ENCODE assay signal across 8 cellular contexts in the genomic region with DNA sequence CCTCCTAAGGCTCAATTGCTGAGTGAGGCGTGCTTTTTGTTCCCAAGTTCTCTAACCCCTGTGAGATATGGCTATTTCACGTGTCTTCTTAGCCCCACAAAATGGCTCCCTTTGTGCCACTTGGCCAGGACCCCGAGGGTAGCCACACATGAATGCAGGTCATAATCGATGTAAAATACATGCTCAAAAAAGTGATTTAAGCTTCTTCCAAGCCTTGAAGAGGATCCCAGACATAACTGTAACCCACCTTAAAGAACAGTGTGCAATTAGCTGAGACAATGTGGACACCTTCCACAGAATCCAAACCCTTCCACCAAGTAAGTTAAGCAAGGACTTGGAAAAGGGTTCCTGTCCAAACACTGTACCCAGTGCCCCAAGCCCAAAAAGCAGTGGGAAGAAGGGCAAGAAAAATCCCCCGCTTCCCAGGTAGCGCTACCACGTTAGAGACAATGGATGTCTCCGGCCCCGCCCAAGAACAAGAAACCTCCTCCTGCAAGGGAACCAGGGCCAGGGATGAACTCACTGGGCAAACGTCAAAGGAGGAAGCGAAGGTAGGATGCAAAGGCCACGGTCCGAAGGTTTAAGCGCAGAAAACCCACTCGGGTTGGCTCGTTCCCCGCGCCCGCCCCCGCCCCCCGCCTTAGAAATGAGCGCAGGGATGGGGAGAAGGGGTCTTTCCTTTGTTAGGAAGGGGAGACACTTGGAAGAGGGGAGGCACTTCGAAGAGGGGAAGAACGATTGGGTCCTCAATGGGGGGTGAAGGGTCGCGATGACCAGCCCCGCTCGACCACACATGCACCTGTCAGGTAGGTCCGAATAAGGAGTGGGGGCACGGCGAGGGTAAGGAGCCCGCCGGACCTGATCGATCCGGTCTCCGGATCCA. TPM values are rescaled to one million over a fixed set of nuclear protein-coding genes. Genes with fewer than 3 reads are reported as not detected.
DNase-seq lines count a peak whose midpoint lies in the region; ATAC-seq and TF ChIP-seq lines count a peak whose summit lies in the region.

No MANE protein-coding gene starts in this region.

- CTCF ChIA-PET in activated CD4-positive, alpha-beta T cell treated with anti-CD3 and anti-CD28 coated beads for 36 hours (lab: Charles Lee), result interaction anchor here (2.0 kb wide), 1 partner anchor 39 kb away, joined by 7 read pairs; no protein-coding TSS in a partner anchor

- intact Hi-C loops in activated CD4-positive, alpha-beta T cell treated with anti-CD3 and anti-CD28 coated beads for 36 hours (cut with DNase I, micrococcal nuclease), result loop anchor here (5.0 kb wide), 2 partner anchors 41 to 304 kb away; partner anchors contain the start of gene TMEM94 (in 1 of the 2)
- intact Hi-C loops in tibial artery (cut with DNase I; ENCODE audit: low total_unique reads), result no loop called here

- H3K27me3 Mint-ChIP-seq in activated CD4-positive, alpha-beta T cell treated with anti-CD3 and anti-CD28 coated beads for 36 hours, result no peaks in the 10 kb centered on the region
- no peaks in the 10 kb centered on the region for H3K27me3 Mint-ChIP-seq in central memory CD8-positive, alpha-beta T cell
- no peaks in the 10 kb centered on the region for H3K27me3 Mint-ChIP-seq in memory B cell

- H3K27ac ChIP-seq in tibial artery, result no peak overlapping the region

- no peak for ATAC-seq in activated CD4-positive, alpha-beta T cell treated with anti-CD3 and anti-CD28 coated beads for 36 hours
- ATAC-seq in central memory CD8-positive, alpha-beta T cell (replicated peaks; ENCODE audit: extremely low read depth, poor library complexity, severe bottlenecking), result no peak
- ATAC-seq in memory B cell (ENCODE audit: low read depth) (no peak), HG03175 (IDR thresholded peaks at IDR 0.05; ENCODE audit: unreplicated experiment) (no peak)

- DNase-seq in activated CD4-positive, alpha-beta T cell treated with anti-CD3 and anti-CD28 coated beads for 36 hours, result peak; percentile 50
- no peak for DNase-seq in activated CD4-positive, alpha-beta T cell treated with anti-CD3 and anti-CD28 coated beads, Interleukin-2, amount 50 U/mL, for 4 hours
- DNase-seq in LoVo (ENCODE audit: low spot score) (peak; percentile 59), SK-N-DZ (ENCODE audit: low spot score) (peak; percentile 52), memory B cell (ENCODE audit: low spot score in 2 of 2) (no peak), tibial artery (peak in 1 of 2 donors; percentile 55)
- no peak for DNase-seq in central memory CD8-positive, alpha-beta T cell (ENCODE audit: low spot score in 2 of 2)

- peak overlapping the region; percentile 66 to 88 for H3K4me3 ChIP-seq in tibial artery

- H3K27ac Mint-ChIP-seq in activated CD4-positive, alpha-beta T cell treated with anti-CD3 and anti-CD28 coated beads for 36 hours, result peak overlapping the region; percentile 89
- peak overlapping the region; percentile 65 for H3K27ac Mint-ChIP-seq in central memory CD8-positive, alpha-beta T cell (ENCODE audit: low read depth)
- H3K27ac Mint-ChIP-seq in memory B cell, result peak overlapping the region; percentile 89

- peaks cover 23% of the 10 kb centered on the region for H3K36me3 Mint-ChIP-seq in activated CD4-positive, alpha-beta T cell treated with anti-CD3 and anti-CD28 coated beads for 36 hours (ENCODE audit: low read depth)
- H3K36me3 Mint-ChIP-seq in central memory CD8-positive, alpha-beta T cell (ENCODE audit: insufficient read depth), result peaks cover 22% of the 10 kb centered on the region
- peaks cover 6% of the 10 kb centered on the region for H3K36me3 Mint-ChIP-seq in memory B cell

- peaks cover 0 to 14% (median 12%) of the 10 kb centered on the region in 4 donors for H3K4me1 ChIP-seq in tibial artery

- POLR2A ChIA-PET in activated CD4-positive, alpha-beta T cell treated with anti-CD3 and anti-CD28 coated beads for 36 hours (lab: Charles Lee), result interaction anchor here (0.6 kb wide), 1 partner anchor 56 kb away, joined by 3 read pairs; no protein-coding TSS in a partner anchor

- H3K36me3 ChIP-seq in tibial artery, result peaks cover 0 to 4% (median 0%) of the 10 kb centered on the region in 3 donors

- no peaks in the 10 kb centered on the region for H3K9me3 ChIP-seq in tibial artery

- no peak for TF ChIP-seq CTCF in tibial artery (IDR thresholded peaks at IDR 0.05)

- H3K4me1 Mint-ChIP-seq in activated CD4-positive, alpha-beta T cell treated with anti-CD3 and anti-CD28 coated beads for 36 hours, result peaks cover 36% of the 10 kb centered on the region
- H3K4me1 Mint-ChIP-seq in central memory CD8-positive, alpha-beta T cell, result peaks cover 39% of the 10 kb centered on the region
- peaks cover 26% of the 10 kb centered on the region for H3K4me1 Mint-ChIP-seq in memory B cell

- peaks cover 0 to 4% of the 10 kb centered on the region in 2 donors for H3K27me3 ChIP-seq in tibial artery

- peak overlapping the region; percentile 96 for H3K4me3 Mint-ChIP-seq in activated CD4-positive, alpha-beta T cell treated with anti-CD3 and anti-CD28 coated beads for 36 hours
- H3K4me3 Mint-ChIP-seq in central memory CD8-positive, alpha-beta T cell, result peak overlapping the region; percentile 94
- peak overlapping the region; percentile 92 for H3K4me3 Mint-ChIP-seq in memory B cell

- no peaks in the 10 kb centered on the region for H3K9me3 Mint-ChIP-seq in activated CD4-positive, alpha-beta T cell treated with anti-CD3 and anti-CD28 coated beads for 36 hours (ENCODE audit: low read depth)
- no peaks in the 10 kb centered on the region for H3K9me3 Mint-ChIP-seq in central memory CD8-positive, alpha-beta T cell
- H3K9me3 Mint-ChIP-seq in memory B cell, result no peaks in the 10 kb centered on the region

RNA-seq across cellular contexts. Expression of gene JPT1, which starts 1.1 kb away (rescaled TPM):
- 100 to 1,000 TPM; 234 to 238 TPM for total RNA-seq in activated CD4-positive, alpha-beta T cell treated with anti-CD3 and anti-CD28 coated beads for 36 hours
- 510 and 575 TPM in 2 replicates for polyA plus RNA-seq in SK-N-DZ (2014; cell fraction: cytosol; rRNA removed)
- 348 and 374 TPM in 2 replicates for polyA plus RNA-seq in SK-N-DZ (2014; cell fraction: nucleus; rRNA removed)

RNA-seq across cellular contexts. Expression of gene NT5C, which starts 21.7 kb away (rescaled TPM):
- 10 to 100 TPM; 51.7 to 61.5 TPM for total RNA-seq in activated CD4-positive, alpha-beta T cell treated with anti-CD3 and anti-CD28 coated beads for 36 hours
- polyA plus RNA-seq in SK-N-DZ (2014; cell fraction: cytosol; rRNA removed), result 134 and 151 TPM in 2 replicates
- polyA plus RNA-seq in SK-N-DZ (2014; cell fraction: nucleus; rRNA removed), result 591 and 629 TPM in 2 replicates

RNA-seq across cellular contexts. Expression of gene SUMO2, which starts 29.5 kb away (rescaled TPM):
- 100 to 1,000 TPM; 594 to 727 TPM for total RNA-seq in activated CD4-positive, alpha-beta T cell treated with anti-CD3 and anti-CD28 coated beads for 36 hours
- polyA plus RNA-seq in SK-N-DZ (2014; cell fraction: cytosol; rRNA removed), result 234 and 270 TPM in 2 replicates
- 108 and 128 TPM in 2 replicates for polyA plus RNA-seq in SK-N-DZ (2014; cell fraction: nucleus; rRNA removed)

RNA-seq across cellular contexts. Expression of gene ARMC7, which starts 43.4 kb away (rescaled TPM):
- total RNA-seq in activated CD4-positive, alpha-beta T cell treated with anti-CD3 and anti-CD28 coated beads for 36 hours, result 1 to 10 TPM; 6.7 to 7.7 TPM
- polyA plus RNA-seq in SK-N-DZ (2014; cell fraction: cytosol; rRNA removed), result 4.0 and 7.4 TPM in 2 replicates
- 2.3 and 3.0 TPM in 2 replicates for polyA plus RNA-seq in SK-N-DZ (2014; cell fraction: nucleus; rRNA removed)

RNA-seq across cellular contexts. Expression of gene NUP85, which starts 52.3 kb away (rescaled TPM):
- 100 to 1,000 TPM; 130 to 160 TPM for total RNA-seq in activated CD4-positive, alpha-beta T cell treated with anti-CD3 and anti-CD28 coated beads for 36 hours
- polyA plus RNA-seq in SK-N-DZ (2014; cell fraction: cytosol; rRNA removed), result 101 and 127 TPM in 2 replicates
- polyA plus RNA-seq in SK-N-DZ (2014; cell fraction: nucleus; rRNA removed), result 374 and 399 TPM in 2 replicates

Comparison
In these comparisons a context has a peak if more than half of its experiments do, and no peak if none do; other contexts are left out.
1. DNase-seq: peak in activated CD4-positive, alpha-beta T cell treated with anti-CD3 and anti-CD28 coated beads for 36 hours (single experiment), LoVo (single experiment) and SK-N-DZ (single experiment); none in activated CD4-positive, alpha-beta T cell treated with anti-CD3 and anti-CD28 coated beads, Interleukin-2, amount 50 U/mL, for 4 hours (0 of 2), central memory CD8-positive, alpha-beta T cell (0 of 2) and memory B cell (0 of 2).
2. Peak in every context shown above with its lines, with median percentiles within 50 percentile points of each other: H3K27ac Mint-ChIP-seq and H3K4me3 Mint-ChIP-seq.